In the genomic region with DNA sequence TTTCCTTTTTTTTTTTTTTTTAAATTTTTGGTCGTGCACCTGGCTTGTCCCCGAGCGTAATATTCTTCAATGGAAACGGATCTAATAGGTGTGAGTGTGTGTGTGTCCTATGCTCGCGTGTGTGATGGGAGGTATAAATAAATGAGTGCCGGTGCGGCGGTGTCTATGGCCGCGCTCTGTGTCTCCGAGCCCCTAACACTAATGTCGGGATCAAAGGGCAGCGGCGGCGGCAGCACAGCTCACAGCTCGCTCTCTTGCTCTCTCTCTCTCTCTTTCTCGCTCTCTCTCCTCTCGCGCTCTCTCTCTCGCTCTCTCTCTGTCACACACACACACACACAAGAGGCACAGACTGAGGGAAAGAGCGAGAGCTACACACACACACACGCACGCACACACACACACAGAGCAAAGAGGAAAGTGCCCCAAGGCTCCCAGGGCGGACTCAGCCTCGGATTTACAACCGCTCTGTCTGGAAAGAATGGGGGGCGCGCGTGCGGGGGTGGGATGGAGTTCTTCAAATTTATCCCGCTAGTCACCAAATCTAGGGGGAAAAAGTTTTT, we compare ENCODE assay signal across 9 cellular contexts. TPM values are rescaled to one million over a fixed set of nuclear protein-coding genes. Genes with fewer than 3 reads are reported as not detected.
DNase-seq lines count a peak whose midpoint lies in the region; ATAC-seq, FAIRE-seq and TF ChIP-seq lines count a peak whose summit lies in the region.
"Had no signal": no experiment of that assay in that cellular context is flagged by ENCODE, and none has a peak within 500 bp of the region (broad histone marks: within the 10 kb centered on the region; RNA-seq: fewer than 3 reads in every experiment).

A gene with protein sequence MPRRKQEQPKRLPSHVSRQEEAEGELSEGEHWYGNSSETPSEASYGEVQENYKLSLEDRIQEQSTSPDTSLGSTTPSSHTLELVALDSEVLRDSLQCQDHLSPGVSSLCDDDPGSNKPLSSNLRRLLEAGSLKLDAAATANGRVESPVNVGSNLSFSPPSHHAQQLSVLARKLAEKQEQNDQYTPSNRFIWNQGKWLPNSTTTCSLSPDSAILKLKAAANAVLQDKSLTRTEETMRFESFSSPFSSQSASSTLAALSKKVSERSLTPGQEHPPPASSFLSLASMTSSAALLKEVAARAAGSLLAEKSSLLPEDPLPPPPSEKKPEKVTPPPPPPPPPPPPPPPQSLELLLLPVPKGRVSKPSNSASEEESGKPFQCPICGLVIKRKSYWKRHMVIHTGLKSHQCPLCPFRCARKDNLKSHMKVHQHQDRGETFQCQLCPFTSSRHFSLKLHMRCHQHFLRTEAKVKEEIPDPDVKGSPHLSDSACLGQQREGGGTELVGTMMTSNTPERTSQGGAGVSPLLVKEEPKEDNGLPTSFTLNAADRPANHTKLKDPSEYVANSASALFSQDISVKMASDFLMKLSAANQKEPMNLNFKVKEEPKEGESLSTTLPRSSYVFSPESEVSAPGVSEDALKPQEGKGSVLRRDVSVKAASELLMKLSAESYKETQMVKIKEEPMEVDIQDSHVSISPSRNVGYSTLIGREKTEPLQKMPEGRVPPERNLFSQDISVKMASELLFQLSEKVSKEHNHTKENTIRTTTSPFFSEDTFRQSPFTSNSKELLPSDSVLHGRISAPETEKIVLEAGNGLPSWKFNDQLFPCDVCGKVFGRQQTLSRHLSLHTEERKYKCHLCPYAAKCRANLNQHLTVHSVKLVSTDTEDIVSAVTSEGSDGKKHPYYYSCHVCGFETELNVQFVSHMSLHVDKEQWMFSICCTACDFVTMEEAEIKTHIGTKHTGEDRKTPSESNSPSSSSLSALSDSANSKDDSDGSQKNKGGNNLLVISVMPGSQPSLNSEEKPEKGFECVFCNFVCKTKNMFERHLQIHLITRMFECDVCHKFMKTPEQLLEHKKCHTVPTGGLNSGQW (minus strand): TSS at position 206 of the 560 bp plus-strand sequence. CDS start 416 bp downstream, outside the sequence.

- peaks cover 22% of the 10 kb centered on the region for H3K4me1 ChIP-seq in endothelial cell of umbilical vein (ENCODE audit: control insufficient read depth, extremely low read depth, insufficient read depth, low read length)

- POLR2A ChIA-PET in endothelial cell of umbilical vein (lab: Charles Lee) = interaction anchor here (0.7 kb wide), 1 partner anchor 550 kb away, joined by 3 read pairs; no protein-coding TSS in a partner anchor

- CTCF ChIA-PET in endothelial cell of umbilical vein (lab: Charles Lee) = interaction anchor here (0.6 to 1.1 kb wide), 5 partner anchors 13 to 877 kb away, joined by 3 read pairs; no protein-coding TSS in a partner anchor

- TF ChIP-seq POLR2A in endothelial cell of umbilical vein (IDR thresholded peaks at IDR 0.05; ENCODE audit: low read depth, low read length) = no peak

- H3K27me3 ChIP-seq in endothelial cell of umbilical vein (ENCODE audit: control insufficient read depth in 2 of 2, insufficient read depth in 2 of 2, low read length in 2 of 2) = no peaks in the 10 kb centered on the region

- H3K27me3 Mint-ChIP-seq in mesothelial cell of epicardium (ENCODE audit: low read depth) = no peaks in the 10 kb centered on the region

- H3K9me3 ChIP-seq in endothelial cell of umbilical vein (replicated peaks; ENCODE audit: control insufficient read depth, insufficient read depth, low read length) = no peaks in the 10 kb centered on the region

- peak; percentile 29 for ATAC-seq in HG03039 (IDR thresholded peaks at IDR 0.05; ENCODE audit: unreplicated experiment)

- peak within 1 kb of the TSS; percentile 98 for H3K4me3 Mint-ChIP-seq in mesothelial cell of epicardium

- H3K27ac ChIP-seq in endothelial cell of umbilical vein (ENCODE audit: insufficient read depth, low read depth, low read length) = peak within 1 kb of the TSS; percentile 94

- BruUV-seq in endothelial cell of umbilical vein (replicated peaks; lab: Mats Ljungman, UMichigan) = no TSS peak

- H3K27ac Mint-ChIP-seq in mesothelial cell of epicardium = peak within 1 kb of the TSS; percentile 99

- peak within 1 kb of the TSS; percentile 97 for H2AFZ ChIP-seq in endothelial cell of umbilical vein (ENCODE audit: low read depth, low read length)

- no peaks in the 10 kb centered on the region for H4K20me1 ChIP-seq in endothelial cell of umbilical vein (replicated peaks; ENCODE audit: control insufficient read depth, extremely low read depth, insufficient read depth, low read length)

- no peaks in the 10 kb centered on the region for H3K9me3 Mint-ChIP-seq in mesothelial cell of epicardium

- no peaks in the 10 kb centered on the region for H3K9me1 ChIP-seq in endothelial cell of umbilical vein (replicated peaks; ENCODE audit: control insufficient read depth, extremely low read depth, insufficient read depth, low read length)

- no peaks in the 10 kb centered on the region for H3K36me3 ChIP-seq in endothelial cell of umbilical vein (ENCODE audit: control insufficient read depth in 2 of 2, extremely low read depth in 1 of 2, insufficient read depth in 2 of 2, low read length in 2 of 2)

- peak within 1 kb of the TSS; percentile 91 for H3K4me2 ChIP-seq in endothelial cell of umbilical vein (ENCODE audit: insufficient read depth, low read length)

- H3K4me1 Mint-ChIP-seq in mesothelial cell of epicardium = peaks cover 43% of the 10 kb centered on the region

- intact Hi-C loops in endothelial cell of umbilical vein (cut with micrococcal nuclease) = loop anchor here (1.0 to 10.0 kb wide), 5 partner anchors 14 to 841 kb away; a partner anchor contains a TSS

- dilution Hi-C loops in endothelial cell of umbilical vein (cut with MboI; ENCODE audit: extremely low pct_ligation_motif_present, low sequenced_read_pairs) = no loop called here

- peak; percentile 87 for FAIRE-seq in endothelial cell of umbilical vein (lab: Jason Lieb, UNC)
- FAIRE-seq: G401.6 had no signal

- no peaks in the 10 kb centered on the region for H3K36me3 Mint-ChIP-seq in mesothelial cell of epicardium

- H3K79me2 ChIP-seq in endothelial cell of umbilical vein (ENCODE audit: control insufficient read depth, insufficient read depth, low read length) = peaks cover 20% of the 10 kb centered on the region

- DNase-seq in NCI-H2196 (lab: John Stamatoyannopoulos, UW; ENCODE audit: unreplicated experiment) = peak; percentile 13
- DNase-seq in NCI-H2196 treated with DMSO at 0.1 percent for 48 hours (lab: John Stamatoyannopoulos, UW; ENCODE audit: unreplicated experiment) = no peak
- DNase-seq in NCI-H748 treated with DMSO at 0.1 percent for 48 hours (lab: John Stamatoyannopoulos, UW) = peak; percentile 28
- peak; percentile 67 for DNase-seq in activated CD8-positive, alpha-beta memory T cell treated with anti-CD3 and anti-CD28 coated beads, Interleukin-2, amount 50 U/mL, for 4 hours
- peak; percentile 76 for DNase-seq in endothelial cell of umbilical vein (ENCODE audit: low read depth, low spot score)
- DNase-seq in mesothelial cell of epicardium (ENCODE audit: low spot score in 2 of 2, unreplicated experiment in 2 of 2) = peak; percentile 27 to 58
- DNase-seq in stimulated activated CD8-positive, alpha-beta memory T cell treated with anti-CD3 and anti-CD28 coated beads, Interleukin-2, amount 100 ng/mL, for 48 hours (ENCODE audit: low read depth in 2 of 2) = peak; percentile 32 to 44

- peak within 1 kb of the TSS; percentile 96 for H3K9ac ChIP-seq in endothelial cell of umbilical vein (replicated peaks; ENCODE audit: extremely low read depth, insufficient read depth, low read length)

- peak within 1 kb of the TSS; percentile 81 to 97 (median 85) for H3K4me3 ChIP-seq in endothelial cell of umbilical vein (replicated peaks in 1 of 3; ENCODE audit: insufficient read depth in 1 of 3, low read depth in 1 of 3, low read length in 3 of 3)

- TF ChIP-seq CTCF in endothelial cell of umbilical vein (IDR thresholded peaks at IDR 0.05; ENCODE audit: extremely low read depth in 1 of 2, insufficient read depth in 1 of 2, low read depth in 1 of 2, low read length in 2 of 2) (no peak), mesothelial cell of epicardium (IDR thresholded peaks at IDR 0.05; ENCODE audit: unreplicated experiment) (no peak)

TF ChIP-seq in endothelial cell of umbilical vein, 7 proteins besides CTCF, POLR2A, EP300 and RAD21:
- TF ChIP-seq, protein P1, sequence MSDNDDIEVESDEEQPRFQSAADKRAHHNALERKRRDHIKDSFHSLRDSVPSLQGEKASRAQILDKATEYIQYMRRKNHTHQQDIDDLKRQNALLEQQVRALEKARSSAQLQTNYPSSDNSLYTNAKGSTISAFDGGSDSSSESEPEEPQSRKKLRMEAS (IDR thresholded peaks at IDR 0.05; ENCODE audit: insufficient read depth, insufficient read length) = no peak
- TF ChIP-seq GATA2 (IDR thresholded peaks at IDR 0.05; ENCODE audit: insufficient read depth, insufficient read length, low read depth, low read length) (no peak), MYC (IDR thresholded peaks at IDR 0.05; ENCODE audit: low read depth, low read length) (no peak), JUN (IDR thresholded peaks at IDR 0.05; ENCODE audit: borderline replicate concordance, insufficient read depth, insufficient read length, low read depth) (no peak), FOS (IDR thresholded peaks at IDR 0.05; ENCODE audit: borderline replicate concordance, insufficient read depth, low read length) (no peak), POLR2AphosphoS5 (IDR thresholded peaks at IDR 0.05; ENCODE audit: insufficient read depth, low read depth, low read length) (no peak), EZH2 (IDR thresholded peaks at IDR 0.05; ENCODE audit: borderline replicate concordance, low read depth, low read length, severe bottlenecking) (no peak)

RNA-seq across cellular contexts. Expression of the gene that starts here (rescaled TPM):
- 16.9 and 22.1 TPM in 2 replicates for total RNA-seq in endothelial cell of umbilical vein
- 18.5 and 23.7 TPM in 2 replicates for polyA plus RNA-seq in endothelial cell of umbilical vein
- polyA plus RNA-seq in endothelial cell of umbilical vein (2011; cell fraction: cytosol; rRNA removed) = 12.3 and 12.9 TPM in 2 replicates
- polyA plus RNA-seq in endothelial cell of umbilical vein (2011; cell fraction: nucleus; rRNA removed) = 39.9 and 52.9 TPM in 2 replicates
- 7.3 and 12.5 TPM in 2 replicates for polyA plus RNA-seq in endothelial cell of umbilical vein (2012)
- polyA minus RNA-seq in endothelial cell of umbilical vein = 25.5 and 30.5 TPM in 2 replicates
- not detected for polyA minus RNA-seq in endothelial cell of umbilical vein (2011; cell fraction: cytosol; rRNA and poly(A)+ RNA removed)
- polyA minus RNA-seq in endothelial cell of umbilical vein (2011; cell fraction: nucleus; rRNA and poly(A)+ RNA removed) = 37.3 and 44.8 TPM in 2 replicates
- 97.8 to 116 TPM (median 100 TPM) in 3 replicates for total RNA-seq in mesothelial cell of epicardium
